In genomic region chr21:14523234-14523633, GRCh38 we compare ENCODE assay signal across 8 cellular contexts. TPM values are rescaled to one million over a fixed set of nuclear protein-coding genes. Genes with fewer than 3 reads are reported as not detected.
DNase-seq lines count a peak whose midpoint lies in the region; ATAC-seq and TF ChIP-seq lines count a peak whose summit lies in the region.

No MANE protein-coding gene starts in this region.

- WGBS in ovary, 3 donors, result 80 to 87% (median 83%) methylated on average over 5 of the region's 5 CpGs

- H3K27ac ChIP-seq in DND-41 (ENCODE audit: low read length), result peak overlapping the region; percentile 59
- no peak overlapping the region for H3K27ac ChIP-seq in ovary

- no peaks in the 10 kb centered on the region for H4K20me1 ChIP-seq in DND-41 (ENCODE audit: insufficient read depth, low read length)

- peak overlapping the region; percentile 19 for H3K9ac ChIP-seq in DND-41 (ENCODE audit: low read depth, low read length)

- no peak for TF ChIP-seq POLR2A in ovary (IDR thresholded peaks at IDR 0.05)

- TF ChIP-seq EP300 in ovary (IDR thresholded peaks at IDR 0.05), result no peak

- no peaks in the 10 kb centered on the region for H3K27me3 ChIP-seq in DND-41 (ENCODE audit: insufficient read depth, low read length, poor library complexity)
- H3K27me3 ChIP-seq in ovary, result no peaks in the 10 kb centered on the region

- intact Hi-C loops in ovary (cut with DNase I), result no loop called here

- TF ChIP-seq CTCF in DND-41 (IDR thresholded peaks at IDR 0.05; ENCODE audit: borderline replicate concordance, extremely low read depth, low read length, poor library complexity, severe bottlenecking) (no peak), ovary (IDR thresholded peaks at IDR 0.05) (no peak)

- H3K4me1 ChIP-seq in DND-41 (ENCODE audit: insufficient read depth, low read length), result peaks cover 93% of the 10 kb centered on the region
- no peaks in the 10 kb centered on the region for H3K4me1 ChIP-seq in ovary (ENCODE audit: insufficient read depth)

- H3K36me3 ChIP-seq in DND-41 (ENCODE audit: insufficient read depth, low read length) (peaks cover 16% of the 10 kb centered on the region; the same call in 1 of the 2 replicates), ovary (no peaks in the 10 kb centered on the region)

- H2AFZ ChIP-seq in DND-41 (ENCODE audit: low read depth, low read length), result no peak overlapping the region

- DNase-seq in DND-41 (peak; percentile 53), NCI-H524 (lab: John Stamatoyannopoulos, UW) (no peak), NCI-H2171 (lab: John Stamatoyannopoulos, UW) (no peak), ovary (no peak)
- DNase-seq in activated T-helper 9 cell treated with anti-CD3 and anti-CD28 coated beads, Interleukin-2, amount 50 U/mL, for 16 hours (ENCODE audit: low read depth), result peak; percentile 39
- DNase-seq in stimulated activated CD4-positive, alpha-beta T cell treated with anti-CD3 and anti-CD28 coated beads, TNF-alpha, amount 100 ng/mL, for 48 hours (ENCODE audit: low read depth in 3 of 3), result peak in 2 of 3 donors; percentile 32 to 35

- H3K4me3 ChIP-seq in DND-41 (ENCODE audit: low read depth in 1 of 2, low read length in 2 of 2) (peak overlapping the region in 1 of 2 experiments; percentile 32; a peak in 2 of 4 replicates), ovary (no peak overlapping the region)

- peak overlapping the region; percentile 55 for H3K4me2 ChIP-seq in DND-41 (ENCODE audit: insufficient read depth, low read length)

- peak; percentile 62 for ATAC-seq in DND-41 (ENCODE audit: insufficient read depth, low read depth)
- peak; percentile 58 for ATAC-seq in GM19468 (IDR thresholded peaks at IDR 0.05; ENCODE audit: extremely low read depth, unreplicated experiment)
- ATAC-seq in HG03520 (IDR thresholded peaks at IDR 0.05; ENCODE audit: unreplicated experiment), result peak; percentile 79

- H3K79me2 ChIP-seq in DND-41 (ENCODE audit: insufficient read depth, low read length), result peaks cover 97% of the 10 kb centered on the region

- no peaks in the 10 kb centered on the region for H3K9me3 ChIP-seq in DND-41 (ENCODE audit: insufficient read depth, low read length, severe bottlenecking)
- no peaks in the 10 kb centered on the region for H3K9me3 ChIP-seq in ovary

RNA-seq across cellular contexts. Expression of gene SAMSN1, which starts 22.9 kb away (rescaled TPM):
- 1 to 10 TPM; 1.4 to 8.0 (median 2.0) TPM for total RNA-seq in ovary
- 1 to 10 TPM; 1.3 to 4.3 TPM for polyA plus RNA-seq in ovary

Comparison
In these comparisons a context has a peak if more than half of its experiments do, and no peak if none do; other contexts are left out.
1. DNase-seq: peak in DND-41 (single experiment), activated T-helper 9 cell treated with anti-CD3 and anti-CD28 coated beads, Interleukin-2, amount 50 U/mL, for 16 hours (single experiment) and stimulated activated CD4-positive, alpha-beta T cell treated with anti-CD3 and anti-CD28 coated beads, TNF-alpha, amount 100 ng/mL, for 48 hours (2 of 3); none in NCI-H524 (0 of 2), NCI-H2171 (single experiment) and ovary (0 of 5).
2. Peak in every context shown above with its lines, with median percentiles within 50 percentile points of each other: ATAC-seq.